17 cellular contexts compared by ENCODE assay signal in the genomic region with DNA sequence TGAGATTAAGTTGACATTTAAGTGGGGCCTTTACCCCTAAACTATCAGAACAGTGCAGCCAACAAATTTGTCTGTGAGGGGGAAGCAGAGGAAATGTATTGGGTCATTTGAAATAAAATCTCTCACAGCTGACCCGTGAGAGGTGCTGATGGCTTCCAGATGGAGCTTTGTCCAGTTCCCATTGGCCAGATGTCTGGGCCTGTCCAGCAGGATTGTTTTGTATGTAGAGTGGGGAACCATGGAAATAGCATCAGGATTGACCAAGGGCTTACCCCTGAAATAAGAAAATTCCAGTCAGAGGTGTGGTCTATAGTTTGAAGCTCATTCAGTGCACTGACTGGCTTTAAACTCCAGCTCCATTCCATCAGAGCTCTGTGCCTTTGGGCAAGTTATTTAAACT. TPM values are rescaled to one million over a fixed set of nuclear protein-coding genes. Genes with fewer than 3 reads are reported as not detected.
"Had no signal": no experiment of that assay in that cellular context is flagged by ENCODE, and none has a peak within 500 bp of the region (broad histone marks: within the 10 kb centered on the region; RNA-seq: fewer than 3 reads in every experiment).

No MANE protein-coding gene starts in this region.

- H3K4me1 Mint-ChIP-seq: activated CD4-positive, alpha-beta T cell treated with anti-CD3 and anti-CD28 coated beads, Interleukin-2, amount 10 ng/mL, durations not matched to agents 7 days and 5 days; activated naive CD4-positive, alpha-beta T cell treated with anti-CD3 and anti-CD28 coated beads, Interleukin-2, amount 10 ng/mL, durations not matched to agents 7 days and 5 days; activated T-helper 17 cell treated with anti-CD3 and anti-CD28 coated beads, Interleukin-2, amount 50 U/mL, for 72 hours had no signal

- H3K4me3 ChIP-seq: adrenal gland, thoracic aorta had no signal

- H3K36me3 ChIP-seq: adrenal gland, thoracic aorta had no signal

- H3K27me3 ChIP-seq: adrenal gland had no signal

- DNase-seq: activated CD4-positive, alpha-beta T cell treated with anti-CD3 and anti-CD28 coated beads, Interleukin-2, amount 10 ng/mL, durations not matched to agents 7 days and 5 days; activated CD4-positive, CD25-positive, alpha-beta regulatory T cell; activated CD8-positive, alpha-beta memory T cell treated with anti-CD3 and anti-CD28 coated beads for 24 hours; activated naive CD4-positive, alpha-beta T cell treated with anti-CD3 and anti-CD28 coated beads, Interleukin-2, amount 10 ng/mL, durations not matched to agents 7 days and 5 days; adrenal gland; central memory CD4-positive, alpha-beta T cell; effector memory CD8-positive, alpha-beta T cell; foreskin melanocyte; islet precursor cell; stimulated activated CD4-positive, alpha-beta T cell treated with anti-CD3 and anti-CD28 coated beads, Interleukin-4, amount 100 ng/mL, for 1 hour; stimulated activated CD8-positive, alpha-beta memory T cell treated with anti-CD3 and anti-CD28 coated beads, Interleukin-4, amount 100 ng/mL, for 48 hours; T-helper 2 cell had no signal

- H3K4me1 ChIP-seq: adrenal gland had no signal

- H3K27ac ChIP-seq: adrenal gland, epithelial cell of prostate, thoracic aorta had no signal

- H3K36me3 Mint-ChIP-seq: activated naive CD4-positive, alpha-beta T cell treated with anti-CD3 and anti-CD28 coated beads, Interleukin-2, amount 10 ng/mL, durations not matched to agents 7 days and 5 days had no signal

- H3K4me3 Mint-ChIP-seq: activated CD4-positive, alpha-beta T cell treated with anti-CD3 and anti-CD28 coated beads, Interleukin-2, amount 10 ng/mL, durations not matched to agents 7 days and 5 days; activated naive CD4-positive, alpha-beta T cell treated with anti-CD3 and anti-CD28 coated beads, Interleukin-2, amount 10 ng/mL, durations not matched to agents 7 days and 5 days; activated T-helper 17 cell treated with anti-CD3 and anti-CD28 coated beads, Interleukin-2, amount 50 U/mL, for 72 hours; dendritic cell treated with granulocyte-macrophage colony-stimulating factor and Interleukin-4, amounts not matched to agents 40 ng/mL and 50 ng/mL, for 4 days; effector memory CD8-positive, alpha-beta T cell; stimulated activated naive CD8-positive, alpha-beta T cell treated with anti-CD3 and anti-CD28 coated beads, Interleukin-15, Interleukin-2, amounts not matched to agents 100 ng/mL and 50 ng/mL, for 24 hours had no signal

- H3K9me3 ChIP-seq: adrenal gland, thoracic aorta had no signal

- H3K9me3 Mint-ChIP-seq: activated CD4-positive, alpha-beta T cell treated with anti-CD3 and anti-CD28 coated beads, Interleukin-2, amount 10 ng/mL, durations not matched to agents 7 days and 5 days; activated naive CD4-positive, alpha-beta T cell treated with anti-CD3 and anti-CD28 coated beads, Interleukin-2, amount 10 ng/mL, durations not matched to agents 7 days and 5 days; activated T-helper 17 cell treated with anti-CD3 and anti-CD28 coated beads, Interleukin-2, amount 50 U/mL, for 72 hours; dendritic cell treated with granulocyte-macrophage colony-stimulating factor and Interleukin-4, amounts not matched to agents 40 ng/mL and 50 ng/mL, for 4 days; stimulated activated naive CD8-positive, alpha-beta T cell treated with anti-CD3 and anti-CD28 coated beads, Interleukin-15, Interleukin-2, amounts not matched to agents 100 ng/mL and 50 ng/mL, for 24 hours had no signal

- H3K27me3 Mint-ChIP-seq: activated naive CD4-positive, alpha-beta T cell treated with anti-CD3 and anti-CD28 coated beads, Interleukin-2, amount 10 ng/mL, durations not matched to agents 7 days and 5 days; activated T-helper 17 cell treated with anti-CD3 and anti-CD28 coated beads, Interleukin-2, amount 50 U/mL, for 72 hours; dendritic cell treated with granulocyte-macrophage colony-stimulating factor and Interleukin-4, amounts not matched to agents 40 ng/mL and 50 ng/mL, for 4 days; effector memory CD8-positive, alpha-beta T cell; stimulated activated naive CD8-positive, alpha-beta T cell treated with anti-CD3 and anti-CD28 coated beads, Interleukin-15, Interleukin-2, amounts not matched to agents 100 ng/mL and 50 ng/mL, for 24 hours had no signal

- ATAC-seq: activated T-helper 17 cell treated with anti-CD3 and anti-CD28 coated beads, Interleukin-2, amount 50 U/mL, for 72 hours; effector memory CD8-positive, alpha-beta T cell had no signal

- H3K27ac Mint-ChIP-seq: activated CD4-positive, alpha-beta T cell treated with anti-CD3 and anti-CD28 coated beads, Interleukin-2, amount 10 ng/mL, durations not matched to agents 7 days and 5 days; activated naive CD4-positive, alpha-beta T cell treated with anti-CD3 and anti-CD28 coated beads, Interleukin-2, amount 10 ng/mL, durations not matched to agents 7 days and 5 days; activated T-helper 17 cell treated with anti-CD3 and anti-CD28 coated beads, Interleukin-2, amount 50 U/mL, for 72 hours; dendritic cell treated with granulocyte-macrophage colony-stimulating factor and Interleukin-4, amounts not matched to agents 40 ng/mL and 50 ng/mL, for 4 days; effector memory CD8-positive, alpha-beta T cell; stimulated activated naive CD8-positive, alpha-beta T cell treated with anti-CD3 and anti-CD28 coated beads, Interleukin-15, Interleukin-2, amounts not matched to agents 100 ng/mL and 50 ng/mL, for 24 hours had no signal

RNA-seq across cellular contexts. Expression of gene INHBA, which starts 50.6 kb away (rescaled TPM):
- total RNA-seq: activated CD4-positive, alpha-beta T cell treated with anti-CD3 and anti-CD28 coated beads, Interleukin-2, amount 10 ng/mL, durations not matched to agents 7 days and 5 days; activated T-helper 17 cell treated with anti-CD3 and anti-CD28 coated beads, Interleukin-2, amount 50 U/mL, for 72 hours had no signal
